Comparison of ENCODE assay signal across 8 cellular contexts in the genomic region with DNA sequence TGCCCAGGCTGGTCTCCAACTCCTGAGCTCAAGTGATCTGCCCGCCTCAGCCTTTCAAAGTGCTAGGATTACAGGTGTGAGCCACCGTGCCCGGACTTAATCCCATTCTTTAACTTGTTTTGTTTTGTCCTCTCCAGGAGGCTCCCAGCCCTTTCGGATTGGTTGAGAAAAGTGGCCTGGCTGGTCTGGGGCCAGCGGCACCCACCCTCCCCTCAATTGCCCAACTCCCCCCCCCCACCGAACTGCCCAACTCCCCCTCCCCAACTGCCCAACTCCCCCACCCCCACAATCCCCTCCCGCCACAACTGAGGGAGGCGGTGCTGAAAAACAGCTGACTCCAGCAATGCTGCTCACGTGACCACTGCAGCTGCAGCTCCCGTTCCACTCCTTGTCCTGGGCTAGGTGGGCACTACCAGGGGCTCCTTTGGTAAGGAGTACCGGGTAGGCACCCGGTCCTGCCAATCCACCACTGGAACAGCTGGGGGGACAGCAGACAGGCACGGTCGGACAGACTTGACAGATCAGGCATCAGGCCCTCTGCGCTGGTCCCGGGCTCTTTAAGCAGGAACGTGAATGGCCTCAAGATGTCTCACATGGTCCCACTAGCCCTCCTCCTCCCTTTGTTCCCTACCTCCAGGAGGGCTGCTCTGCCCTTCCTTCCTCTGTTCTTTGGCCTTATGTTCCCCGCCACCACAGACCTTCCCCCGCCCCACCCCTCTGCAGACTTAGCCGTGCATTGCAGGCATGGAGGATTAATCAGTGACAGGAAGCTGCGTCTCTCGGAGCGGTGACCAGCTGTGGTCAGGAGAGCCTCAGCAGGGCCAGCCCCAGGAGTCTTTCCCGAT. TPM values are rescaled to one million over a fixed set of nuclear protein-coding genes. Genes with fewer than 3 reads are reported as not detected.
DNase-seq lines count a peak whose midpoint lies in the region; ATAC-seq and TF ChIP-seq lines count a peak whose summit lies in the region.

A gene (plus strand): TSS at position 720 of the 845 bp plus-strand sequence. CDS start 158 bp downstream, outside the sequence.

- peak; percentile 83 for ATAC-seq in left lobe of liver
- no peak for ATAC-seq in GM19455 (IDR thresholded peaks at IDR 0.05; ENCODE audit: unreplicated experiment)

- H3K9me3 ChIP-seq in duodenal mucosa (ENCODE audit: control insufficient read depth in 1 of 2, low read length in 2 of 2) = no peaks in the 10 kb centered on the region

- peak; percentile 44 for TF ChIP-seq POLR2A in GM18951 (IDR thresholded peaks at IDR 0.05; ENCODE audit: extremely low read depth, insufficient read depth, insufficient read length)

- TF ChIP-seq CTCF in AG04449 (IDR thresholded peaks at IDR 0.05; ENCODE audit: insufficient read depth, low read length, missing control alignments) = no peak

- H3K4me1 ChIP-seq in duodenal mucosa (ENCODE audit: control insufficient read depth in 1 of 2, insufficient read depth in 2 of 2, low read length in 2 of 2) = peaks cover 39 to 40% of the 10 kb centered on the region in 2 donors

- no peaks in the 10 kb centered on the region for H3K27me3 ChIP-seq in duodenal mucosa (ENCODE audit: control insufficient read depth in 1 of 2, insufficient read depth in 2 of 2, low read length in 2 of 2)

- no peak for DNase-seq in AG04449 (ENCODE audit: low read depth, low spot score)
- DNase-seq in NCI-H1092 (lab: John Stamatoyannopoulos, UW) = peak; percentile 46
- peak; percentile 57 for DNase-seq in UCSD-AML1 (lab: John Stamatoyannopoulos, UW; ENCODE audit: unreplicated experiment)
- peak; percentile 80 for DNase-seq in left lobe of liver (ENCODE audit: low spot score)
- peak; percentile 60 for DNase-seq in stimulated activated CD4-positive, alpha-beta T cell treated with anti-CD3 and anti-CD28 coated beads, Interleukin-15, amount 100 ng/mL, for 24 hours

- CTCF ChIA-PET in AG04449 (lab: Yijun Ruan, JAX) = interaction anchor here (0.8 to 7.8 kb wide), 16 partner anchors 9 to 314 kb away, joined by 3 to 71 read pairs (median 4); a partner anchor contains a TSS

- no peaks in the 10 kb centered on the region for H3K36me3 ChIP-seq in duodenal mucosa (ENCODE audit: control insufficient read depth in 1 of 2, insufficient read depth in 2 of 2, low read length in 2 of 2)

- H3K4me3 ChIP-seq in AG04449 (ENCODE audit: low read depth, low read length) = peak within 1 kb of the TSS; percentile 59
- H3K4me3 ChIP-seq in duodenal mucosa (ENCODE audit: low read depth in 1 of 2, low read length in 2 of 2) = peak within 1 kb of the TSS; percentile 85 to 97

- H3K27ac ChIP-seq in duodenal mucosa (ENCODE audit: low read depth, low read length) = peak within 1 kb of the TSS; percentile 81

- peak within 1 kb of the TSS; percentile 68 to 78 for H3K9ac ChIP-seq in duodenal mucosa (ENCODE audit: low read depth in 1 of 2, low read length in 2 of 2)

- POLR2A ChIA-PET in AG04449 (lab: Yijun Ruan, JAX) = interaction anchor here (0.6 to 1.0 kb wide), 2 partner anchors 21 to 29 kb away, joined by 3 to 4 read pairs; a partner anchor contains a TSS

- in situ Hi-C loops in GM18951 (cut with MboI; ENCODE audit: low sequenced_read_pairs, unreplicated experiment) = no loop called here

RNA-seq across cellular contexts. Expression of the gene that starts here (rescaled TPM):
- 12.3 TPM for total RNA-seq in left lobe of liver
